ENCODE assay signal across 9 cellular contexts in the genomic region with DNA sequence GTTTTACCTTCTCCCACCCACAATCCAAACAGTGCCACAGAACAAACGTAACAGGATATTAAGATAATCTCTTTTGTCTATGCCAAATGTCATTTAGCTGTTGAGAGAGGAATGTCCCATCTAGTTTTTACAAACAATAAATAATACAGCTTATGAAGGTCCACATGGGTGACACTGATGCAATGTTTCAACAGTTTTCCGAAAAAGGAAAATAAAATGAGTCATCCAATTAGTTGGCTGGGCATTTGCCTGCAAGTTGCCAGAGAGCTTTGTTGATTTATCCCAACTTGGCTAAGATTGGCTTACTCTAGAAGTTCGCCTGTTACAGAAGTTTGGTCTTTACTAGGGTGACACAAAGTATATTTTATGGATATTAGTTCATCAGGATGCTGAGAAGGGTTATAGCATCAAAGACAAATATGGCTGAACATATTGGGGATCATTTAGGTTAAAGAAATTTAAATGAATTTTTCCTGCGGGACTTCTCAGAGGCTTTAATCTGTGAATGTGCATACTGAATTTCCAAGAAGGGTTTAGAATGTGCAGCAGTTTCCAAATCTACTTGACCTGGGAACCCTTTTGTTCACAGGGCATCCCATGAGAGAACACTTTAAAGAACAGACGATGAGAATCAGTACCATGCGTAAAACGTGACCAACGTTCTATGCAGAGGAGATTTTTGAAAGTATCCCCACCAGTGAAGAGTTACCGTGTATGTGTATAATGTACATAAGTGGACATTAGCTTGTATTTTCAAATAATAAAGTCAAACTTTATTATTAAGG.
A peak's percentile ranks its signal among the peaks of the same experiment; 100 is the strongest.
DNase-seq lines count a peak whose midpoint lies in the region; TF ChIP-seq lines count a peak whose summit lies in the region.
"Had no signal": no experiment of that assay in that cellular context is flagged by ENCODE, and none has a peak within 500 bp of the region (broad histone marks: within the 10 kb centered on the region; RNA-seq: fewer than 3 reads in every experiment).

No MANE protein-coding gene starts in this region.

- peak overlapping the region; percentile 32 for H3K27ac ChIP-seq in osteoblast (ENCODE audit: low read depth, low read length)

- no peak overlapping the region for H3K4me3 ChIP-seq in osteoblast (ENCODE audit: insufficient read depth, low read length)

- no peak overlapping the region for H3K4me2 ChIP-seq in osteoblast (ENCODE audit: insufficient read depth, low read length)

- TF ChIP-seq CTCF in osteoblast (IDR thresholded peaks at IDR 0.05; ENCODE audit: extremely low read depth, low read depth, low read length) = no peak

- no peaks in the 10 kb centered on the region for H3K36me3 ChIP-seq in osteoblast (ENCODE audit: insufficient read depth, low read length)

- H3K79me2 ChIP-seq in osteoblast (ENCODE audit: insufficient read depth, low read length) = peaks cover 4% of the 10 kb centered on the region

- H3K4me1 ChIP-seq in osteoblast (ENCODE audit: insufficient read depth, low read length) = peaks cover 26% of the 10 kb centered on the region

- H3K27me3 ChIP-seq in osteoblast (ENCODE audit: insufficient read depth, low read length) = no peaks in the 10 kb centered on the region

- no peaks in the 10 kb centered on the region for H4K20me1 ChIP-seq in osteoblast (ENCODE audit: insufficient read depth, low read length)

- no peak overlapping the region for H2AFZ ChIP-seq in osteoblast (ENCODE audit: low read length)

- DNase-seq in Caki2 (ENCODE audit: low read depth) = peak; percentile 27
- peak; percentile 4 for DNase-seq in OCI-M1 (lab: John Stamatoyannopoulos, UW)
- DNase-seq in fibroblast of gingiva (ENCODE audit: low read depth) = peak; percentile 87
- peak; percentile 79 for DNase-seq in osteoblast (ENCODE audit: insufficient read length, low spot score, missing footprints)
- no peak for DNase-seq in NCI-H1694 treated with DMSO at 0.1 percent for 48 hours (lab: John Stamatoyannopoulos, UW)
- no peak for DNase-seq in NCI-H82 (lab: John Stamatoyannopoulos, UW)
- DNase-seq in NCI-H345 treated with DMSO at 0.1 percent for 48 hours (lab: John Stamatoyannopoulos, UW; ENCODE audit: unreplicated experiment) = no peak
- no peak for DNase-seq in activated CD8-positive, alpha-beta memory T cell treated with anti-CD3 and anti-CD28 coated beads for 24 hours
- DNase-seq: DMS79 treated with DMSO at 0.1 percent for 48 hours had no signal

- H3K9me3 ChIP-seq in osteoblast (ENCODE audit: low read depth, low read length) = no peaks in the 10 kb centered on the region

- in situ Hi-C loops in Caki2 (cut with HindIII; ENCODE audit: low pct_unique_long_range_greater_than_20kb, low sequenced_read_pairs) = no loop called here

Comparison
In these comparisons a context has a peak if more than half of its experiments do, and no peak if none do; other contexts are left out.
1. DNase-seq: peak in Caki2 (single experiment), OCI-M1 (single experiment), fibroblast of gingiva (single experiment) and osteoblast (single experiment); none in NCI-H1694 treated with DMSO at 0.1 percent for 48 hours (single experiment), NCI-H82 (single experiment), NCI-H345 treated with DMSO at 0.1 percent for 48 hours (single experiment) and activated CD8-positive, alpha-beta memory T cell treated with anti-CD3 and anti-CD28 coated beads for 24 hours (single experiment).